ENCODE assay signal across 30 cellular contexts in the genomic region with DNA sequence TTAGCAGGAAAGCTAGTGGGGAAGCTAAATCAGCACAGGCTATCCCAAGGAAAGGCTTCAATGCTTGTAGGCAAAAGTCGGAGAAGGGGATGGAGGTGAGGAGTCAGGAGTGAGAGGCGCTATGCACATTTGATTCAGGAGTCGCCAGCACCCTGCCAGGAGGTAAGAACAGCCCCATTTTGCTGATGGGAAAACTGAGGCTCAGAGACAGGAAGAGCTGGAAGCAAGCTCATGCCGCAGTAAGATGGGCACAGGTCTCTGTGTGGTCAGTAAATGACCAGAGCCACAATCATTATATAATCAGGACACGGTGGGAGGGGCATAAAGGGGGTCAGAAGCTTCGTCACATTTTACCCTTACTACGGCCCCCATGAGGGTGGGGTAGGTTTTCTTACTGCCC.
"Had no signal": no experiment of that assay in that cellular context is flagged by ENCODE, and none has a peak within 500 bp of the region (broad histone marks: within the 10 kb centered on the region; RNA-seq: fewer than 3 reads in every experiment).

No MANE protein-coding gene starts in this region.

- H3K27ac ChIP-seq: colonic mucosa, epithelial cell of prostate, gastrocnemius medialis, heart left ventricle, hepatocyte, parathyroid adenoma, suprapubic skin, transverse colon, upper lobe of right lung, uterus had no signal

- H3K9ac ChIP-seq: parathyroid adenoma had no signal

- FAIRE-seq: kidney had no signal

- H3K36me3 ChIP-seq: colonic mucosa, gastrocnemius medialis, heart left ventricle, suprapubic skin, transverse colon, upper lobe of right lung, uterus had no signal

- H2AFZ ChIP-seq: hepatocyte, parathyroid adenoma had no signal

- H3K4me3 Mint-ChIP-seq: dendritic cell treated with granulocyte-macrophage colony-stimulating factor and Interleukin-4, amounts not matched to agents 40 ng/mL and 50 ng/mL, for 4 days; endodermal cell; memory B cell; natural killer cell; stimulated activated naive CD8-positive, alpha-beta T cell treated with anti-CD3 and anti-CD28 coated beads, Interleukin-15, amount 100 ng/mL, for 72 hours had no signal

- H3K27ac Mint-ChIP-seq: dendritic cell treated with granulocyte-macrophage colony-stimulating factor and Interleukin-4, amounts not matched to agents 40 ng/mL and 50 ng/mL, for 4 days; endodermal cell; memory B cell; natural killer cell; progenitor cell of endocrine pancreas had no signal

- H3K79me2 ChIP-seq: hepatocyte, parathyroid adenoma had no signal

- H3K9me3 ChIP-seq: colonic mucosa, gastrocnemius medialis, heart left ventricle, suprapubic skin, transverse colon, upper lobe of right lung, uterus had no signal

- H3K4me3 ChIP-seq: colonic mucosa, gastrocnemius medialis, heart left ventricle, hepatocyte, lung, smooth muscle cell, suprapubic skin, transverse colon, upper lobe of right lung, uterus had no signal

- ATAC-seq: esophagus mucosa; gastrocnemius medialis; left lobe of liver; natural killer cell; sciatic nerve; stimulated activated naive CD8-positive, alpha-beta T cell treated with anti-CD3 and anti-CD28 coated beads, Interleukin-15, amount 100 ng/mL, for 72 hours; upper lobe of right lung had no signal

- H3K4me1 Mint-ChIP-seq: memory B cell; natural killer cell; stimulated activated naive CD8-positive, alpha-beta T cell treated with anti-CD3 and anti-CD28 coated beads, Interleukin-15, amount 100 ng/mL, for 72 hours had no signal

- H3K9me3 Mint-ChIP-seq: dendritic cell treated with granulocyte-macrophage colony-stimulating factor and Interleukin-4, amounts not matched to agents 40 ng/mL and 50 ng/mL, for 4 days; endodermal cell; natural killer cell; stimulated activated naive CD8-positive, alpha-beta T cell treated with anti-CD3 and anti-CD28 coated beads, Interleukin-15, amount 100 ng/mL, for 72 hours had no signal

- DNase-seq: colonic mucosa; effector CD8-positive, alpha-beta T cell; endodermal cell; foreskin fibroblast; gastrocnemius medialis; heart left ventricle; kidney; natural killer cell; occipital lobe; stimulated activated CD4-positive, alpha-beta T cell treated with anti-CD3 and anti-CD28 coated beads, Interleukin-12 subunit alpha, Interleukin-12 subunit beta, amount 100 ng/mL, for 4 hours; stimulated activated CD4-positive, alpha-beta T cell treated with anti-CD3 and anti-CD28 coated beads, Interleukin-1b, Interleukin-23, amount 100 ng/mL, for 48 hours; stimulated activated CD4-positive, alpha-beta T cell treated with anti-CD3 and anti-CD28 coated beads, Interleukin-4, amount 100 ng/mL, for 1 hour; stimulated activated CD8-positive, alpha-beta memory T cell treated with anti-CD3 and anti-CD28 coated beads, Interleukin-4, amount 100 ng/mL, for 48 hours; stimulated activated naive CD4-positive, alpha-beta T cell; stimulated activated naive CD8-positive, alpha-beta T cell treated with anti-CD3 and anti-CD28 coated beads, Interleukin-15, amount 100 ng/mL, for 72 hours; transverse colon; upper lobe of right lung; uterus had no signal

- H3K4me2 ChIP-seq: hepatocyte had no signal

- H3K27me3 ChIP-seq: uterus had no signal

- H3K36me3 Mint-ChIP-seq: natural killer cell had no signal

- H3K4me1 ChIP-seq: colonic mucosa, gastrocnemius medialis, parathyroid adenoma, upper lobe of right lung, uterus had no signal
